In genomic region chr22:17717708-17718107, GRCh38 we compare ENCODE assay signal across 27 cellular contexts. TPM values are rescaled to one million over a fixed set of nuclear protein-coding genes. Genes with fewer than 3 reads are reported as not detected.
A peak's percentile ranks its signal among the peaks of the same experiment; 100 is the strongest.
DNase-seq lines count a peak whose midpoint lies in the region; ATAC-seq and TF ChIP-seq lines count a peak whose summit lies in the region.
"Had no signal": no experiment of that assay in that cellular context is flagged by ENCODE, and none has a peak within 500 bp of the region (broad histone marks: within the 10 kb centered on the region; RNA-seq: fewer than 3 reads in every experiment).

No MANE protein-coding gene starts in this region.

- H4K91ac ChIP-seq in IMR-90 (ENCODE audit: insufficient read depth, low read depth, low read length), result no peak overlapping the region

- CTCF ChIA-PET in IMR-90 (lab: Yijun Ruan, JAX) (no interaction called here), PC-3 (lab: Charles Lee) (no interaction called here)

- POLR2A ChIA-PET in IMR-90 (lab: Charles Lee; ENCODE audit: unreplicated experiment) (no interaction called here), PC-3 (lab: Charles Lee; ENCODE audit: unreplicated experiment) (no interaction called here)

- H3K79me2 ChIP-seq in PC-3 (ENCODE audit: low read length), result no peaks in the 10 kb centered on the region

- dilution Hi-C loops in IMR-90 (cut with HindIII; ENCODE audit: low sequenced_read_pairs, unreplicated experiment), result no loop called here

- TF ChIP-seq CTCF in IMR-90 (conservative IDR thresholded peaks at IDR 0.05; ENCODE audit: low read depth, low read length) (no peak), gastroesophageal sphincter (IDR thresholded peaks at IDR 0.05) (no peak), PC-3 (conservative IDR thresholded peaks at IDR 0.05; ENCODE audit: low read depth, low read length) (no peak)

- no peaks in the 10 kb centered on the region for H3K9me3 Mint-ChIP-seq in stimulated activated memory B cell treated with anti-CD40 and anti-IgM and Interleukin-4, amounts not matched to agents 10 μg/mL and 1 μg/mL and 100 μg/mL, for 72 hours
- H3K9me3 Mint-ChIP-seq: activated naive CD8-positive, alpha-beta T cell treated with anti-CD3 and anti-CD28 coated beads, Interleukin-2, amount 10 ng/mL, durations not matched to agents 7 days and 5 days; activated T-helper 17 cell treated with anti-CD3 and anti-CD28 coated beads, Interleukin-2, amount 50 U/mL, for 72 hours; CD8-positive, alpha-beta memory T cell; H9; neural crest cell had no signal

- H4K5ac ChIP-seq in IMR-90 (ENCODE audit: low read depth, low read length), result no peak overlapping the region

- H3K79me1 ChIP-seq in IMR-90 (ENCODE audit: low read depth in 1 of 2, low read length in 2 of 2), result peaks cover 10 to 51% of the 10 kb centered on the region in 2 experiments

- H3K18ac ChIP-seq in IMR-90 (ENCODE audit: low read depth, low read length), result no peak overlapping the region

- no peaks in the 10 kb centered on the region for H3K9me3 ChIP-seq in IMR-90 (ENCODE audit: control insufficient read depth, insufficient read depth, low read length)
- H3K9me3 ChIP-seq in gastroesophageal sphincter, result peaks cover 0 to 2% (median 0%) of the 10 kb centered on the region in 3 donors
- no peaks in the 10 kb centered on the region for H3K9me3 ChIP-seq in PC-3 (ENCODE audit: low read length)
- H3K9me3 ChIP-seq: heart left ventricle, MG63, mucosa of descending colon, thoracic aorta had no signal

- peak; percentile 40 for DNase-seq in IMR-90
- DNase-seq in dedifferentiated amniotic fluid mesenchymal stem cell (ENCODE audit: extremely low spot score), result peak; percentile 54
- no peak for DNase-seq in NCI-H2196 treated with DMSO at 0.1 percent for 48 hours (lab: John Stamatoyannopoulos, UW; ENCODE audit: unreplicated experiment)
- no peak for DNase-seq in NCI-H2081 treated with DMSO at 0.1 percent for 48 hours (lab: John Stamatoyannopoulos, UW)
- DNase-seq in occipital lobe (lab: John Stamatoyannopoulos, UW), result no peak
- no peak for DNase-seq in PC-3
- DNase-seq: activated CD4-positive, alpha-beta T cell treated with anti-CD3 and anti-CD28 coated beads, Interleukin-2, amount 50 U/mL, for 1 hour; activated CD8-positive, alpha-beta memory T cell treated with anti-CD3 and anti-CD28 coated beads, Interleukin-2, amount 50 U/mL, for 4 hours; activated naive CD8-positive, alpha-beta T cell treated with anti-CD3 and anti-CD28 coated beads, Interleukin-2, amount 10 ng/mL, durations not matched to agents 7 days and 5 days; CD8-positive, alpha-beta memory T cell; dermis blood vessel endothelial cell; DMS153; GF-D8; H9; heart left ventricle; MG63; mucosa of descending colon; NCI-H1417; NCI-H524 treated with DMSO at 0.1 percent for 48 hours; stimulated activated naive CD4-positive, alpha-beta T cell had no signal

- H3K27ac ChIP-seq in IMR-90 (ENCODE audit: insufficient read depth, low read length) (peak overlapping the region; percentile 30; the same call in 1 of the 2 replicates), gastroesophageal sphincter (peak overlapping the region; percentile 54 to 79 (median 70)), PC-3 (ENCODE audit: low read length) (no peak overlapping the region)
- H3K27ac ChIP-seq: heart left ventricle, thoracic aorta had no signal

- H2BK15ac ChIP-seq in IMR-90 (ENCODE audit: low read depth, low read length), result no peak overlapping the region

- 90% methylated on average over 2 of the region's 4 CpGs; no CpG with 5 or more reads in 1 of the 2 experiments for WGBS in IMR-90 (ENCODE audit: extremely low coverage in 2 of 2, insufficient read length in 1 of 2), 2 experiments
- WGBS in gastroesophageal sphincter (ENCODE audit: low coverage in 1 of 2), 2 donors, result 10 to 57% methylated on average over 2 to 4 of the region's 4 CpGs

- peaks cover 12% of the 10 kb centered on the region; the same call in 1 of the 2 replicates for H3K9me1 ChIP-seq in IMR-90 (ENCODE audit: insufficient read depth, low read length)

- H3K27me3 ChIP-seq in IMR-90 (ENCODE audit: control insufficient read depth, insufficient read depth, low read length) (no peaks in the 10 kb centered on the region), gastroesophageal sphincter (no peaks in the 10 kb centered on the region), PC-3 (ENCODE audit: low read length) (no peaks in the 10 kb centered on the region)
- H3K27me3 ChIP-seq: heart left ventricle, MG63 had no signal

- peak overlapping the region; percentile 56 for H2BK5ac ChIP-seq in IMR-90 (ENCODE audit: low read depth, low read length, poor library complexity, severe bottlenecking)

- H3K4me2 ChIP-seq in IMR-90 (ENCODE audit: low read depth, low read length) (0 out of 2 replicates have a peak overlapping the region, but pooled peaks have one; percentile 1), PC-3 (ENCODE audit: low read length) (no peak overlapping the region)

- ATAC-seq in IMR-90 (ENCODE audit: low read depth) (peak; percentile 90), gastroesophageal sphincter (peak; percentile 68), PC-3 (no peak)
- ATAC-seq in stimulated activated memory B cell treated with anti-CD40 and anti-IgM and Interleukin-4, amounts not matched to agents 10 μg/mL and 1 μg/mL and 100 μg/mL, for 72 hours, result no peak
- ATAC-seq: activated T-helper 17 cell treated with anti-CD3 and anti-CD28 coated beads, Interleukin-2, amount 50 U/mL, for 72 hours; heart left ventricle; mucosa of descending colon had no signal

- H2AK5ac ChIP-seq in IMR-90 (ENCODE audit: low read depth, low read length), result no peak overlapping the region

- no peaks in the 10 kb centered on the region for H3K4me1 Mint-ChIP-seq in stimulated activated memory B cell treated with anti-CD40 and anti-IgM and Interleukin-4, amounts not matched to agents 10 μg/mL and 1 μg/mL and 100 μg/mL, for 72 hours
- H3K4me1 Mint-ChIP-seq: activated T-helper 17 cell treated with anti-CD3 and anti-CD28 coated beads, Interleukin-2, amount 50 U/mL, for 72 hours; CD8-positive, alpha-beta memory T cell; neural crest cell had no signal

- H2AK9ac ChIP-seq in IMR-90 (replicated peaks; ENCODE audit: low read depth, low read length, poor library complexity), result no peak overlapping the region

- H3K4me3 Mint-ChIP-seq in stimulated activated memory B cell treated with anti-CD40 and anti-IgM and Interleukin-4, amounts not matched to agents 10 μg/mL and 1 μg/mL and 100 μg/mL, for 72 hours, result no peak overlapping the region
- H3K4me3 Mint-ChIP-seq: activated naive CD8-positive, alpha-beta T cell treated with anti-CD3 and anti-CD28 coated beads, Interleukin-2, amount 10 ng/mL, durations not matched to agents 7 days and 5 days; activated T-helper 17 cell treated with anti-CD3 and anti-CD28 coated beads, Interleukin-2, amount 50 U/mL, for 72 hours; brain; CD8-positive, alpha-beta memory T cell; H9; neural crest cell had no signal

- no peak for TF ChIP-seq RAD21 in IMR-90 (IDR thresholded peaks at IDR 0.05; ENCODE audit: low read length)

- H3K9ac ChIP-seq in IMR-90 (ENCODE audit: low read depth, low read length) (no peak overlapping the region), PC-3 (ENCODE audit: low read length) (no peak overlapping the region)

- H3K36me3 ChIP-seq in IMR-90 (ENCODE audit: control insufficient read depth, insufficient read depth, low read length), result 0 out of 2 replicates have a peak, but pooled peaks cover 2% of the 10 kb centered on the region
- H3K36me3 ChIP-seq in gastroesophageal sphincter, result no peaks in the 10 kb centered on the region
- no peaks in the 10 kb centered on the region for H3K36me3 ChIP-seq in PC-3 (ENCODE audit: low read depth, low read length)
- H3K36me3 ChIP-seq: thoracic aorta had no signal

- H3K4me1 ChIP-seq in IMR-90 (ENCODE audit: control insufficient read depth, insufficient read depth, low read length) (peaks cover 13% of the 10 kb centered on the region), gastroesophageal sphincter (peaks cover 0 to 36% (median 1%) of the 10 kb centered on the region in 3 donors), PC-3 (ENCODE audit: insufficient read depth, low read length) (peaks cover 2% of the 10 kb centered on the region)

- no peak for TF ChIP-seq POLR2A in IMR-90 (IDR thresholded peaks at IDR 0.05; ENCODE audit: low read depth, low read length)
- TF ChIP-seq POLR2A in gastroesophageal sphincter (IDR thresholded peaks at IDR 0.05), result no peak

- BruUV-seq in IMR-90 (replicated peaks; lab: Mats Ljungman, UMichigan), result no TSS peak
- no TSS peak for BruUV-seq in PC-3 (replicated peaks; lab: Mats Ljungman, UMichigan)

- H3K23ac ChIP-seq in IMR-90 (ENCODE audit: low read depth, low read length), result no peak overlapping the region

- H2BK120ac ChIP-seq in IMR-90 (ENCODE audit: low read depth, low read length), result 0 out of 2 replicates have a peak overlapping the region, but pooled peaks have one; percentile 26

- H4K20me1 ChIP-seq in IMR-90 (ENCODE audit: insufficient read depth, low read length) (0 out of 2 replicates have a peak, but pooled peaks cover 4% of the 10 kb centered on the region), PC-3 (ENCODE audit: low read length) (no peaks in the 10 kb centered on the region)

- no peak overlapping the region for H3K56ac ChIP-seq in IMR-90 (ENCODE audit: extremely low read depth, insufficient read depth, low read length)

- intact Hi-C loops in IMR-90 (cut with micrococcal nuclease) (loop anchor here (10.0 kb wide), 1 partner anchor 143 kb away; no protein-coding TSS in a partner anchor), PC-3 (cut with micrococcal nuclease) (no loop called here)

- H3K14ac ChIP-seq in IMR-90 (replicated peaks; ENCODE audit: low read depth, low read length), result no peak overlapping the region

- no peak overlapping the region for H3K4ac ChIP-seq in IMR-90 (ENCODE audit: low read depth, low read length)

- no peak overlapping the region for H2AFZ ChIP-seq in IMR-90 (replicated peaks; ENCODE audit: low read length, poor library complexity)
- no peak overlapping the region for H2AFZ ChIP-seq in PC-3 (ENCODE audit: low read length)

- in situ Hi-C loops in IMR-90 (cut with MboI; ENCODE audit: low sequenced_read_pairs), result no loop called here

- H3F3A ChIP-seq in PC-3 (ENCODE audit: low read length, unreplicated experiment), result no peaks in the 10 kb centered on the region

- H3K27me3 Mint-ChIP-seq in stimulated activated memory B cell treated with anti-CD40 and anti-IgM and Interleukin-4, amounts not matched to agents 10 μg/mL and 1 μg/mL and 100 μg/mL, for 72 hours, result no peaks in the 10 kb centered on the region
- H3K27me3 Mint-ChIP-seq: activated naive CD8-positive, alpha-beta T cell treated with anti-CD3 and anti-CD28 coated beads, Interleukin-2, amount 10 ng/mL, durations not matched to agents 7 days and 5 days; activated T-helper 17 cell treated with anti-CD3 and anti-CD28 coated beads, Interleukin-2, amount 50 U/mL, for 72 hours; brain; CD8-positive, alpha-beta memory T cell; progenitor cell of endocrine pancreas had no signal

- no peak overlapping the region for H3K4me3 ChIP-seq in IMR-90 (ENCODE audit: insufficient read depth, low read depth, low read length)
- H3K4me3 ChIP-seq in gastroesophageal sphincter, result no peak overlapping the region
- H3K4me3 ChIP-seq in PC-3 (ENCODE audit: low read length), result no peak overlapping the region
- H3K4me3 ChIP-seq: heart left ventricle, MG63, mucosa of descending colon, thoracic aorta had no signal

- peak overlapping the region; percentile 41 for H3K27ac Mint-ChIP-seq in stimulated activated memory B cell treated with anti-CD40 and anti-IgM and Interleukin-4, amounts not matched to agents 10 μg/mL and 1 μg/mL and 100 μg/mL, for 72 hours
- H3K27ac Mint-ChIP-seq: activated naive CD8-positive, alpha-beta T cell treated with anti-CD3 and anti-CD28 coated beads, Interleukin-2, amount 10 ng/mL, durations not matched to agents 7 days and 5 days; progenitor cell of endocrine pancreas had no signal

- no peaks in the 10 kb centered on the region for H3K9me2 ChIP-seq in PC-3 (replicated peaks; ENCODE audit: low read length)

- peaks cover 17% of the 10 kb centered on the region for H3K36me3 Mint-ChIP-seq in stimulated activated memory B cell treated with anti-CD40 and anti-IgM and Interleukin-4, amounts not matched to agents 10 μg/mL and 1 μg/mL and 100 μg/mL, for 72 hours

- no peak overlapping the region for H2BK20ac ChIP-seq in IMR-90 (ENCODE audit: low read depth, low read length)

- no peak overlapping the region for H4K8ac ChIP-seq in IMR-90 (ENCODE audit: low read depth in 2 of 2, low read length in 2 of 2)

- no peak for TF ChIP-seq EP300 in gastroesophageal sphincter (IDR thresholded peaks at IDR 0.05)

RNA-seq across cellular contexts. Expression of gene BID, which starts 56.6 kb away (rescaled TPM):
- 59.4 and 69.5 TPM in 2 replicates for total RNA-seq in IMR-90 (2012; rRNA removed)
- polyA plus RNA-seq in IMR-90 (2012; rRNA removed), result 240 and 272 TPM in 2 replicates
- polyA plus RNA-seq in IMR-90 (2012; cell fraction: cytosol; rRNA removed), result 79.6 and 204 TPM in 2 replicates
- 82.1 and 146 TPM in 2 replicates for polyA plus RNA-seq in IMR-90 (2012; cell fraction: nucleus; rRNA removed; ENCODE audit: low replicate concordance)
- total RNA-seq in gastroesophageal sphincter, result 10 to 100 TPM in 3 of 4 donors, 1 to 10 TPM in 1; 5.9 to 34.5 (median 21.4) TPM
- 46.2 TPM for total RNA-seq in occipital lobe
- 123 and 129 TPM in 2 replicates for total RNA-seq in PC-3 (2014; rRNA removed)

Comparison
In these comparisons a context has a peak if more than half of its experiments do, and no peak if none do; other contexts are left out.
1. ATAC-seq: peak in IMR-90 (single experiment) and gastroesophageal sphincter (single experiment); none in stimulated activated memory B cell treated with anti-CD40 and anti-IgM and Interleukin-4, amounts not matched to agents 10 μg/mL and 1 μg/mL and 100 μg/mL, for 72 hours (single experiment) and PC-3 (single experiment).
2. DNase-seq: peak in IMR-90 (single experiment) and dedifferentiated amniotic fluid mesenchymal stem cell (single experiment); none in NCI-H2196 treated with DMSO at 0.1 percent for 48 hours (single experiment), NCI-H2081 treated with DMSO at 0.1 percent for 48 hours (single experiment), occipital lobe (single experiment) and PC-3 (single experiment).